Comparison of ENCODE assay signal across 17 cellular contexts in the genomic region with DNA sequence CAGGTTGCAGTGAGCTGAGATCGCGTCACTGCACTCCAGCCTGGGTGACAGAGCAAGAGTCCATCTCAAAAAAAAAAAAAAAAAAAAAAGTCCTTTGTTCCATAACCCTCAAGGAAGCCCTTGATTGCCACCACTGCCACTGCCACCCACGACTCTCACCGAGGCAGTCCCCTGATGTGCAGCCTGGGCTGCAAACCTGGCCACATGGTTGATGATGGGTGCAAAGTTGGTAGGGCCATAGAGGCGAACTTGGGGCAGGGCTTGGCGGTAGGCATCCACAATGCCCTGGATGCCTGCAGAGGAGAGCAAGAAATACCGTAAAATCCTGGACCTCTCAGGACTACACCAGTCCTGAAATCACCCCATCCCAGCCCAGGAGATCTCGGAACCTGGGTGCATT.
"Had no signal": no experiment of that assay in that cellular context is flagged by ENCODE, and none has a peak within 500 bp of the region (broad histone marks: within the 10 kb centered on the region; RNA-seq: fewer than 3 reads in every experiment).

No MANE protein-coding gene starts in this region.

- H3K27ac ChIP-seq: adrenal gland, foreskin keratinocyte, neutrophil, suprapubic skin, upper lobe of left lung had no signal

- H3K9me3 ChIP-seq: adrenal gland, neutrophil, suprapubic skin, upper lobe of left lung had no signal

- H3K4me3 Mint-ChIP-seq: mesothelial cell of epicardium; natural killer cell treated with Interleukin-12 subunit alpha and Interleukin-12 subunit beta and Interleukin-15 and Interleukin-18, amount 100 ng/mL, for 72 hours; stimulated activated naive CD8-positive, alpha-beta T cell treated with anti-CD3 and anti-CD28 coated beads, Interleukin-15, amount 100 ng/mL, for 72 hours had no signal

- H3K4me1 Mint-ChIP-seq: mesothelial cell of epicardium; stimulated activated naive CD8-positive, alpha-beta T cell treated with anti-CD3 and anti-CD28 coated beads, Interleukin-15, amount 100 ng/mL, for 72 hours had no signal

- ATAC-seq: natural killer cell treated with Interleukin-12 subunit alpha and Interleukin-12 subunit beta and Interleukin-15 and Interleukin-18, amount 100 ng/mL, for 72 hours; stimulated activated naive CD8-positive, alpha-beta T cell treated with anti-CD3 and anti-CD28 coated beads, Interleukin-15, amount 100 ng/mL, for 72 hours had no signal

- H3K4me1 ChIP-seq: adrenal gland, suprapubic skin had no signal

- H3K27me3 Mint-ChIP-seq: natural killer cell treated with Interleukin-12 subunit alpha and Interleukin-12 subunit beta and Interleukin-15 and Interleukin-18, amount 100 ng/mL, for 72 hours; stimulated activated naive CD8-positive, alpha-beta T cell treated with anti-CD3 and anti-CD28 coated beads, Interleukin-15, amount 100 ng/mL, for 72 hours had no signal

- DNase-seq: activated CD4-positive, alpha-beta T cell treated with anti-CD3 and anti-CD28 coated beads for 48 hours; activated CD4-positive, CD25-positive, alpha-beta regulatory T cell; activated naive CD4-positive, alpha-beta T cell treated with anti-CD3 and anti-CD28 coated beads, Interleukin-2, amount 50 U/mL, for 16 hours; dermis blood vessel endothelial cell; hypothalamus; retina; SW 1271; upper lobe of left lung had no signal

- H3K4me3 ChIP-seq: adrenal gland, lung, suprapubic skin, upper lobe of left lung had no signal

- H3K9me3 Mint-ChIP-seq: activated T-helper 2 cell treated with anti-CD3 and anti-CD28 coated beads, Interferon-gamma antibody, Interleukin-2, Interleukin-4, amounts not matched to agents 10 μg/mL and 5 μg/mL and 100 μg/mL, durations not matched to agents 14 hours and 24 hours and 36 hours; mesothelial cell of epicardium; natural killer cell treated with Interleukin-12 subunit alpha and Interleukin-12 subunit beta and Interleukin-15 and Interleukin-18, amount 100 ng/mL, for 72 hours; stimulated activated naive CD8-positive, alpha-beta T cell treated with anti-CD3 and anti-CD28 coated beads, Interleukin-15, amount 100 ng/mL, for 72 hours had no signal

- H3K27me3 ChIP-seq: adrenal gland, foreskin keratinocyte, neutrophil, suprapubic skin, upper lobe of left lung had no signal

- H3K27ac Mint-ChIP-seq: activated T-helper 2 cell treated with anti-CD3 and anti-CD28 coated beads, Interferon-gamma antibody, Interleukin-2, Interleukin-4, amounts not matched to agents 10 μg/mL and 5 μg/mL and 100 μg/mL, durations not matched to agents 14 hours and 24 hours and 36 hours; mesothelial cell of epicardium; natural killer cell treated with Interleukin-12 subunit alpha and Interleukin-12 subunit beta and Interleukin-15 and Interleukin-18, amount 100 ng/mL, for 72 hours had no signal
